In genomic region chr15:52018244-52018643, GRCh38 we compare ENCODE assay signal across 8 cellular contexts. TPM values are rescaled to one million over a fixed set of nuclear protein-coding genes. Genes with fewer than 3 reads are reported as not detected.
DNase-seq lines count a peak whose midpoint lies in the region; ATAC-seq, FAIRE-seq and TF ChIP-seq lines count a peak whose summit lies in the region.

No MANE protein-coding gene starts in this region.

- H2AFZ ChIP-seq in PC-9 = no peak overlapping the region; the same call in 1 of the 2 replicates

- H3K4me3 Mint-ChIP-seq in endothelial cell (ENCODE audit: unreplicated experiment) = peak overlapping the region; percentile 93

- H3K4me1 Mint-ChIP-seq in endothelial cell (ENCODE audit: unreplicated experiment) = peaks cover 43% of the 10 kb centered on the region

- H3K9me3 ChIP-seq in PC-9 (ENCODE audit: insufficient read depth, low read depth) (no peaks in the 10 kb centered on the region), pancreas (no peaks in the 10 kb centered on the region), left lung (no peaks in the 10 kb centered on the region)

- peak; percentile 69 for DNase-seq in EH (ENCODE audit: low read depth)
- no peak for DNase-seq in PC-9
- DNase-seq in endothelial cell (ENCODE audit: low spot score) = no peak
- no peak for DNase-seq in pancreas
- DNase-seq in left lung = no peak
- no peak for DNase-seq in stimulated activated CD8-positive, alpha-beta memory T cell treated with anti-CD3 and anti-CD28 coated beads, Interleukin-4, amount 100 ng/mL, for 48 hours
- no peak for DNase-seq in GM10248 (ENCODE audit: extremely low spot score)
- DNase-seq in GDM1 (lab: John Stamatoyannopoulos, UW) = no peak

- WGBS in pancreas, 2 donors = 93% methylated on average over 7 of the region's 7 CpGs

- H3F3A ChIP-seq in PC-9 (ENCODE audit: insufficient read depth, low read depth) = peaks cover 13% of the 10 kb centered on the region; the same call in 1 of the 2 replicates

- peaks cover 36% of the 10 kb centered on the region for H3K79me2 ChIP-seq in PC-9 (ENCODE audit: low read depth)

- H3K9me2 ChIP-seq in PC-9 (ENCODE audit: insufficient read depth) = no peaks in the 10 kb centered on the region

- H3K4me1 ChIP-seq in PC-9 (replicated peaks; ENCODE audit: insufficient read depth) (peaks cover 22% of the 10 kb centered on the region), pancreas (peaks cover 0 to 21% (median 18%) of the 10 kb centered on the region in 3 donors), left lung (peaks cover 5 to 70% of the 10 kb centered on the region in 2 donors)

- no peak for FAIRE-seq in pancreas (lab: Jason Lieb, UNC)

- BruUV-seq in PC-9 (replicated peaks; lab: Mats Ljungman, UMichigan) = no TSS peak

- H3K27ac Mint-ChIP-seq in endothelial cell (ENCODE audit: unreplicated experiment) = peak overlapping the region; percentile 90

- no peak for ATAC-seq in pancreas
- ATAC-seq in left lung = no peak

- peaks cover 3% of the 10 kb centered on the region; the same call in 1 of the 2 replicates for H4K20me1 ChIP-seq in PC-9 (ENCODE audit: insufficient read depth)

- POLR2A ChIA-PET in PC-9 (lab: Charles Lee; ENCODE audit: unreplicated experiment) = interaction anchor here (0.7 kb wide), 1 partner anchor 85 kb away, joined by 4 read pairs; no protein-coding TSS in a partner anchor
- POLR2A ChIA-PET in GM10248 (lab: Yijun Ruan, JAX) = no interaction called here

- H3K9me3 Mint-ChIP-seq in endothelial cell (ENCODE audit: unreplicated experiment) = no peaks in the 10 kb centered on the region

- peak overlapping the region; percentile 79 for H3K4me2 ChIP-seq in PC-9

- peaks cover 10% of the 10 kb centered on the region for H3K36me3 Mint-ChIP-seq in endothelial cell (ENCODE audit: low read depth, unreplicated experiment)

- intact Hi-C loops in PC-9 (cut with micrococcal nuclease; ENCODE audit: unreplicated experiment) (no loop called here), pancreas (cut with DNase I) (no loop called here), left lung (cut with DNase I) (no loop called here)

- H3K27ac ChIP-seq in PC-9 = 0 out of 2 replicates have a peak overlapping the region, but pooled peaks have one; percentile 75
- H3K27ac ChIP-seq in pancreas = peak overlapping the region in 3 of 4 donors; percentile 84 to 96 (median 95)
- H3K27ac ChIP-seq in left lung = peak overlapping the region in 1 of 2 donors; percentile 96

- peaks cover 11% of the 10 kb centered on the region for H3K27me3 Mint-ChIP-seq in endothelial cell (ENCODE audit: unreplicated experiment)

- no peak for TF ChIP-seq CTCF in PC-9 (conservative IDR thresholded peaks at IDR 0.05)
- TF ChIP-seq CTCF in endothelial cell (IDR thresholded peaks at IDR 0.05; ENCODE audit: unreplicated experiment) = no peak
- TF ChIP-seq CTCF in pancreas (IDR thresholded peaks at IDR 0.05) = no peak
- no peak for TF ChIP-seq CTCF in left lung (IDR thresholded peaks at IDR 0.05)
- TF ChIP-seq CTCF in GM10248 (IDR thresholded peaks at IDR 0.05; ENCODE audit: control extremely low read depth, extremely low read depth, low read depth, missing control alignments) = no peak

- CTCF ChIA-PET in PC-9 (lab: Charles Lee) = no interaction called here
- CTCF ChIA-PET in GM10248 (lab: Yijun Ruan, JAX) = interaction anchor here (0.7 to 1.6 kb wide), 2 partner anchors 11 to 209 kb away, joined by 3 to 6 read pairs; no protein-coding TSS in a partner anchor

- H3K27me3 ChIP-seq in PC-9 (ENCODE audit: insufficient read depth, low read depth) = no peaks in the 10 kb centered on the region
- no peaks in the 10 kb centered on the region for H3K27me3 ChIP-seq in pancreas
- H3K27me3 ChIP-seq in left lung = no peaks in the 10 kb centered on the region

- H3K4me3 ChIP-seq in PC-9 (peak overlapping the region; percentile 62; the same call in 1 of the 2 replicates), pancreas (peak overlapping the region in 1 of 4 donors; percentile 53), left lung (peak overlapping the region in 1 of 2 donors; percentile 71)

- H3K36me3 ChIP-seq in PC-9 (ENCODE audit: low read depth) (no peaks in the 10 kb centered on the region), pancreas (no peaks in the 10 kb centered on the region), left lung (no peaks in the 10 kb centered on the region)

RNA-seq across cellular contexts. Expression of gene MAPK6, which starts 0.8 kb away (rescaled TPM):
- total RNA-seq in PC-9 (2021) (27.5 and 38.7 TPM in 2 replicates), endothelial cell (ENCODE audit: unreplicated experiment) (94.6 TPM), pancreas (10 to 100 TPM in 4 of 6 donors, 1 to 10 TPM in 2; 7.4 to 13.9 (median 10.6) TPM), left lung (10 to 100 TPM; 25.1 to 35.8 TPM)
- 1 to 10 TPM; 3.0 to 5.6 TPM for polyA plus RNA-seq in pancreas

RNA-seq across cellular contexts. Expression of gene LEO1, which starts 46.7 kb away (rescaled TPM):
- total RNA-seq in PC-9 (2021) (18.2 and 21.7 TPM in 2 replicates), endothelial cell (ENCODE audit: unreplicated experiment) (25.5 TPM), pancreas (1 to 10 TPM; 3.0 to 7.4 (median 5.3) TPM), left lung (10 to 100 TPM; 14.3 to 16.6 TPM)
- polyA plus RNA-seq in pancreas = 1 to 10 TPM; 4.0 to 8.1 TPM
